ENCODE assay signal across 2 cellular contexts in the genomic region with DNA sequence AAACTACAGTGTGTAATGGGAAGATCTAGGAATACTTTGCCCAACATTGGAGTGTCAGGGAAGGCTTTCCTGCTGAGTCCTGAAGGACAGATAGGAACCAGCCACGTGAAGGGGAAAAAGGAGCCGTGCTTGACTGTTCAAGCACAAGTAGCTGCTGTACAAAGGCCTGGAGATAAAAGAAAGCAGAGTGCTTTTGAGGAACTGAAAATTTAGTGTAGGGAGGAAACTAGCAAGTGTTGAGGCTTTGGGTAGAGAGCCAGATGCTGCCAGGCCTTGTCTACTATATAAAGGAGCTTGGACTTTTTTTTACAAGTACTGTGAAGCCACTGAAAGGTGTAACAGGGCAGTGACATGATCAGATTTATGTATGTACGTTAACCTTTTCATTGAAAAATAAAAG.
TF ChIP-seq lines count a peak whose summit lies in the region.

No MANE protein-coding gene starts in this region.

TF ChIP-seq in GM12891, 5 proteins besides CTCF, POLR2A, EP300 and RAD21:
- TF ChIP-seq POLR2AphosphoS5 (IDR thresholded peaks at IDR 0.05; ENCODE audit: low read depth, low read length) (no peak), SPI1 (IDR thresholded peaks at IDR 0.05; ENCODE audit: low read depth, low read length) (peak; percentile 99)
TF ChIP-seq in GM12891: peak in this region for 1.

TF ChIP-seq in GM12878, 131 proteins besides CTCF, POLR2A, EP300 and RAD21 (continues in another document):
- TF ChIP-seq BHLHE40 (IDR thresholded peaks at IDR 0.05; ENCODE audit: borderline replicate concordance in 1 of 2, low read depth in 2 of 2, low read length in 1 of 2): peak; percentile 79 to 80; a peak in 3 of 4 replicates
- TF ChIP-seq EED (IDR thresholded peaks at IDR 0.05; ENCODE audit: low read depth): peak; percentile 94
- TF ChIP-seq ZNF217 (IDR thresholded peaks at IDR 0.05): peak; percentile 57; the same call in 1 of the 2 replicates
- 0 out of 2 replicates have a peak, but pooled peaks have one; percentile 50 for TF ChIP-seq ZNF687 (IDR thresholded peaks at IDR 0.05)
- TF ChIP-seq NR2C1 (IDR thresholded peaks at IDR 0.05): no peak
- no peak for TF ChIP-seq NFXL1 (IDR thresholded peaks at IDR 0.05; ENCODE audit: borderline replicate concordance)
- no peak for TF ChIP-seq SIN3A (IDR thresholded peaks at IDR 0.05; ENCODE audit: low read depth, low read length)
- TF ChIP-seq RBBP5 (conservative IDR thresholded peaks at IDR 0.05): no peak
- TF ChIP-seq, protein P1, sequence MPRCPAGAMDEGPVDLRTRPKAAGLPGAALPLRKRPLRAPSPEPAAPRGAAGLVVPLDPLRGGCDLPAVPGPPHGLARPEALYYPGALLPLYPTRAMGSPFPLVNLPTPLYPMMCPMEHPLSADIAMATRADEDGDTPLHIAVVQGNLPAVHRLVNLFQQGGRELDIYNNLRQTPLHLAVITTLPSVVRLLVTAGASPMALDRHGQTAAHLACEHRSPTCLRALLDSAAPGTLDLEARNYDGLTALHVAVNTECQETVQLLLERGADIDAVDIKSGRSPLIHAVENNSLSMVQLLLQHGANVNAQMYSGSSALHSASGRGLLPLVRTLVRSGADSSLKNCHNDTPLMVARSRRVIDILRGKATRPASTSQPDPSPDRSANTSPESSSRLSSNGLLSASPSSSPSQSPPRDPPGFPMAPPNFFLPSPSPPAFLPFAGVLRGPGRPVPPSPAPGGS (IDR thresholded peaks at IDR 0.05; ENCODE audit: borderline replicate concordance, insufficient read depth, low read depth, low read length, poor library complexity, severe bottlenecking): no peak
- TF ChIP-seq BCL11A (IDR thresholded peaks at IDR 0.05; ENCODE audit: low read depth, low read length): peak; percentile 55
- TF ChIP-seq IRF4 (IDR thresholded peaks at IDR 0.05; ENCODE audit: low read depth, low read length): peak; percentile 88
- peak; percentile 60 for TF ChIP-seq PML (IDR thresholded peaks at IDR 0.05; ENCODE audit: low read length)
- TF ChIP-seq POLR2AphosphoS5 (IDR thresholded peaks at IDR 0.05; ENCODE audit: low read length): peak; percentile 62
- TF ChIP-seq, protein P2, sequence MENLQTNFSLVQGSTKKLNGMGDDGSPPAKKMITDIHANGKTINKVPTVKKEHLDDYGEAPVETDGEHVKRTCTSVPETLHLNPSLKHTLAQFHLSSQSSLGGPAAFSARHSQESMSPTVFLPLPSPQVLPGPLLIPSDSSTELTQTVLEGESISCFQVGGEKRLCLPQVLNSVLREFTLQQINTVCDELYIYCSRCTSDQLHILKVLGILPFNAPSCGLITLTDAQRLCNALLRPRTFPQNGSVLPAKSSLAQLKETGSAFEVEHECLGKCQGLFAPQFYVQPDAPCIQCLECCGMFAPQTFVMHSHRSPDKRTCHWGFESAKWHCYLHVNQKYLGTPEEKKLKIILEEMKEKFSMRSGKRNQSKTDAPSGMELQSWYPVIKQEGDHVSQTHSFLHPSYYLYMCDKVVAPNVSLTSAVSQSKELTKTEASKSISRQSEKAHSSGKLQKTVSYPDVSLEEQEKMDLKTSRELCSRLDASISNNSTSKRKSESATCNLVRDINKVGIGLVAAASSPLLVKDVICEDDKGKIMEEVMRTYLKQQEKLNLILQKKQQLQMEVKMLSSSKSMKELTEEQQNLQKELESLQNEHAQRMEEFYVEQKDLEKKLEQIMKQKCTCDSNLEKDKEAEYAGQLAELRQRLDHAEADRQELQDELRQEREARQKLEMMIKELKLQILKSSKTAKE (IDR thresholded peaks at IDR 0.05; ENCODE audit: low read depth, poor library complexity, severe bottlenecking): peak; percentile 58
- TF ChIP-seq ZBTB40 (IDR thresholded peaks at IDR 0.05; ENCODE audit: borderline replicate concordance): no peak; the same call in 1 of the 2 replicates
- TF ChIP-seq TARDBP (IDR thresholded peaks at IDR 0.05; ENCODE audit: borderline replicate concordance): 0 out of 2 replicates have a peak, but pooled peaks have one; percentile 7
- peak; percentile 66; the same call in 1 of the 2 replicates for TF ChIP-seq MEF2A (IDR thresholded peaks at IDR 0.05; ENCODE audit: insufficient read depth, low read depth, low read length)
- peak; percentile 56 for TF ChIP-seq MXI1 (IDR thresholded peaks at IDR 0.05; ENCODE audit: low read depth, low read length)
- no peak for TF ChIP-seq ZSCAN29 (IDR thresholded peaks at IDR 0.05)
- peak; percentile 81 for TF ChIP-seq RUNX3 (IDR thresholded peaks at IDR 0.05; ENCODE audit: low read length)
- no peak for TF ChIP-seq EGR1 (IDR thresholded peaks at IDR 0.05; ENCODE audit: borderline replicate concordance in 1 of 2, low read depth in 2 of 2, low read length in 2 of 2)
- TF ChIP-seq BACH1 (IDR thresholded peaks at IDR 0.05; ENCODE audit: borderline replicate concordance): peak; percentile 28; the same call in 1 of the 2 replicates
- TF ChIP-seq, protein P3, sequence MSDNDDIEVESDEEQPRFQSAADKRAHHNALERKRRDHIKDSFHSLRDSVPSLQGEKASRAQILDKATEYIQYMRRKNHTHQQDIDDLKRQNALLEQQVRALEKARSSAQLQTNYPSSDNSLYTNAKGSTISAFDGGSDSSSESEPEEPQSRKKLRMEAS (IDR thresholded peaks at IDR 0.05; ENCODE audit: low read depth, low read length): peak; percentile 37; the same call in 1 of the 2 replicates
- TF ChIP-seq, protein P4, sequence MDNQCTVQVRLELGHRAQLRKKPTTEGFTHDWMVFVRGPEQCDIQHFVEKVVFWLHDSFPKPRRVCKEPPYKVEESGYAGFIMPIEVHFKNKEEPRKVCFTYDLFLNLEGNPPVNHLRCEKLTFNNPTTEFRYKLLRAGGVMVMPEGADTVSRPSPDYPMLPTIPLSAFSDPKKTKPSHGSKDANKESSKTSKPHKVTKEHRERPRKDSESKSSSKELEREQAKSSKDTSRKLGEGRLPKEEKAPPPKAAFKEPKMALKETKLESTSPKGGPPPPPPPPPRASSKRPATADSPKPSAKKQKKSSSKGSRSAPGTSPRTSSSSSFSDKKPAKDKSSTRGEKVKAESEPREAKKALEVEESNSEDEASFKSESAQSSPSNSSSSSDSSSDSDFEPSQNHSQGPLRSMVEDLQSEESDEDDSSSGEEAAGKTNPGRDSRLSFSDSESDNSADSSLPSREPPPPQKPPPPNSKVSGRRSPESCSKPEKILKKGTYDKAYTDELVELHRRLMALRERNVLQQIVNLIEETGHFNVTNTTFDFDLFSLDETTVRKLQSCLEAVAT (IDR thresholded peaks at IDR 0.05): 0 out of 2 replicates have a peak, but pooled peaks have one; percentile 27
- peak; percentile 33; the same call in 1 of the 2 replicates for TF ChIP-seq TAF1 (IDR thresholded peaks at IDR 0.05; ENCODE audit: borderline replicate concordance, low read depth, low read length)
- TF ChIP-seq SMARCA5 (IDR thresholded peaks at IDR 0.05): peak; percentile 24; the same call in 1 of the 2 replicates
- TF ChIP-seq KAT2A (conservative IDR thresholded peaks at IDR 0.05; ENCODE audit: control insufficient read depth, low read depth, low read length): no peak
- TF ChIP-seq, protein P5, sequence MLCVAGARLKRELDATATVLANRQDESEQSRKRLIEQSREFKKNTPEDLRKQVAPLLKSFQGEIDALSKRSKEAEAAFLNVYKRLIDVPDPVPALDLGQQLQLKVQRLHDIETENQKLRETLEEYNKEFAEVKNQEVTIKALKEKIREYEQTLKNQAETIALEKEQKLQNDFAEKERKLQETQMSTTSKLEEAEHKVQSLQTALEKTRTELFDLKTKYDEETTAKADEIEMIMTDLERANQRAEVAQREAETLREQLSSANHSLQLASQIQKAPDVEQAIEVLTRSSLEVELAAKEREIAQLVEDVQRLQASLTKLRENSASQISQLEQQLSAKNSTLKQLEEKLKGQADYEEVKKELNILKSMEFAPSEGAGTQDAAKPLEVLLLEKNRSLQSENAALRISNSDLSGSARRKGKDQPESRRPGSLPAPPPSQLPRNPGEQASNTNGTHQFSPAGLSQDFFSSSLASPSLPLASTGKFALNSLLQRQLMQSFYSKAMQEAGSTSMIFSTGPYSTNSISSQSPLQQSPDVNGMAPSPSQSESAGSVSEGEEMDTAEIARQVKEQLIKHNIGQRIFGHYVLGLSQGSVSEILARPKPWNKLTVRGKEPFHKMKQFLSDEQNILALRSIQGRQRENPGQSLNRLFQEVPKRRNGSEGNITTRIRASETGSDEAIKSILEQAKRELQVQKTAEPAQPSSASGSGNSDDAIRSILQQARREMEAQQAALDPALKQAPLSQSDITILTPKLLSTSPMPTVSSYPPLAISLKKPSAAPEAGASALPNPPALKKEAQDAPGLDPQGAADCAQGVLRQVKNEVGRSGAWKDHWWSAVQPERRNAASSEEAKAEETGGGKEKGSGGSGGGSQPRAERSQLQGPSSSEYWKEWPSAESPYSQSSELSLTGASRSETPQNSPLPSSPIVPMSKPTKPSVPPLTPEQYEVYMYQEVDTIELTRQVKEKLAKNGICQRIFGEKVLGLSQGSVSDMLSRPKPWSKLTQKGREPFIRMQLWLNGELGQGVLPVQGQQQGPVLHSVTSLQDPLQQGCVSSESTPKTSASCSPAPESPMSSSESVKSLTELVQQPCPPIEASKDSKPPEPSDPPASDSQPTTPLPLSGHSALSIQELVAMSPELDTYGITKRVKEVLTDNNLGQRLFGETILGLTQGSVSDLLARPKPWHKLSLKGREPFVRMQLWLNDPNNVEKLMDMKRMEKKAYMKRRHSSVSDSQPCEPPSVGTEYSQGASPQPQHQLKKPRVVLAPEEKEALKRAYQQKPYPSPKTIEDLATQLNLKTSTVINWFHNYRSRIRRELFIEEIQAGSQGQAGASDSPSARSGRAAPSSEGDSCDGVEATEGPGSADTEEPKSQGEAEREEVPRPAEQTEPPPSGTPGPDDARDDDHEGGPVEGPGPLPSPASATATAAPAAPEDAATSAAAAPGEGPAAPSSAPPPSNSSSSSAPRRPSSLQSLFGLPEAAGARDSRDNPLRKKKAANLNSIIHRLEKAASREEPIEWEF (IDR thresholded peaks at IDR 0.05; ENCODE audit: insufficient replicate concordance, low read depth, low read length): no peak
- peak; percentile 86 for TF ChIP-seq DPF2 (IDR thresholded peaks at IDR 0.05)
- no peak for TF ChIP-seq CHD1 (IDR thresholded peaks at IDR 0.05; ENCODE audit: low read depth, low read length)
- TF ChIP-seq NR2C2 (IDR thresholded peaks at IDR 0.05; ENCODE audit: borderline replicate concordance, control insufficient read depth, insufficient read length, low read depth): no peak
- TF ChIP-seq CBX5 (IDR thresholded peaks at IDR 0.05; ENCODE audit: low read depth): peak; percentile 90
- TF ChIP-seq ZNF274 (IDR thresholded peaks at IDR 0.05; ENCODE audit: insufficient read depth, insufficient read length): no peak
- no peak for TF ChIP-seq HSF1 (IDR thresholded peaks at IDR 0.05; ENCODE audit: low read depth, low read length)
- TF ChIP-seq WRNIP1 (IDR thresholded peaks at IDR 0.05; ENCODE audit: borderline replicate concordance, low read depth, low read length): no peak
